In the genomic region with DNA sequence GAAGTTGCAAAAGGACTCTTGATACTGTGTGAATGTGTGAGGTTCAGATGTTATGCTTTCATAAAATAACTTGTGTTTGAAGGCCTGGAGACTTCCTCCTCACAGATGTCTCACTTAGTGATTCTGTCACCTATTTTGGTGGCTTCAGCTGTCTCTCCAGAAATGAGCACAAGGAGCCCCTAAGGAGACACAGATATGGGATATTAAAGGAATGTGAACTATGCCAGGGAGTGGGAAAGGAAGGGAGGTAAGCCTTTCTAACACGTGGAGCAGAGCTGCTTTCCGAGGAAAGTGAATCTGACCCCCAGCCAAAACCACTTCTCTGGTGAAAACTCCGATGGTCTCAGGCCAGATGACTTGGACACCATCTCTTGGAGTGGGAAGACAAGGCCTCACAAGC, we compare ENCODE assay signal across 1 cellular context.
TF ChIP-seq lines count a peak whose summit lies in the region.

No MANE protein-coding gene starts in this region.

TF ChIP-seq in IMR-90, 13 proteins besides CTCF, POLR2A, EP300 and RAD21 (continued from another document):
- TF ChIP-seq, protein P1, sequence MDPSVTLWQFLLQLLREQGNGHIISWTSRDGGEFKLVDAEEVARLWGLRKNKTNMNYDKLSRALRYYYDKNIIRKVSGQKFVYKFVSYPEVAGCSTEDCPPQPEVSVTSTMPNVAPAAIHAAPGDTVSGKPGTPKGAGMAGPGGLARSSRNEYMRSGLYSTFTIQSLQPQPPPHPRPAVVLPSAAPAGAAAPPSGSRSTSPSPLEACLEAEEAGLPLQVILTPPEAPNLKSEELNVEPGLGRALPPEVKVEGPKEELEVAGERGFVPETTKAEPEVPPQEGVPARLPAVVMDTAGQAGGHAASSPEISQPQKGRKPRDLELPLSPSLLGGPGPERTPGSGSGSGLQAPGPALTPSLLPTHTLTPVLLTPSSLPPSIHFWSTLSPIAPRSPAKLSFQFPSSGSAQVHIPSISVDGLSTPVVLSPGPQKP (IDR thresholded peaks at IDR 0.05; ENCODE audit: borderline replicate concordance, low read depth, low read length) = no peak
- TF ChIP-seq MAZ (IDR thresholded peaks at IDR 0.05; ENCODE audit: borderline replicate concordance, low read depth, low read length) (no peak), MAFK (IDR thresholded peaks at IDR 0.05; ENCODE audit: low read depth, low read length) (no peak), FOS (IDR thresholded peaks at IDR 0.05; ENCODE audit: low read depth, low read length) (no peak), SMC3 (IDR thresholded peaks at IDR 0.05; ENCODE audit: low read depth, low read length) (no peak), BHLHE40 (IDR thresholded peaks at IDR 0.05; ENCODE audit: low read depth, low read length) (no peak), RFX5 (IDR thresholded peaks at IDR 0.05; ENCODE audit: low read depth, low read length) (no peak), CHD1 (IDR thresholded peaks at IDR 0.05; ENCODE audit: low read depth, low read length) (no peak), CEBPB (IDR thresholded peaks at IDR 0.05; ENCODE audit: low read depth, low read length) (no peak), NFE2L2 (IDR thresholded peaks at IDR 0.05; ENCODE audit: low read depth, low read length) (no peak)
- TF ChIP-seq, protein P2, sequence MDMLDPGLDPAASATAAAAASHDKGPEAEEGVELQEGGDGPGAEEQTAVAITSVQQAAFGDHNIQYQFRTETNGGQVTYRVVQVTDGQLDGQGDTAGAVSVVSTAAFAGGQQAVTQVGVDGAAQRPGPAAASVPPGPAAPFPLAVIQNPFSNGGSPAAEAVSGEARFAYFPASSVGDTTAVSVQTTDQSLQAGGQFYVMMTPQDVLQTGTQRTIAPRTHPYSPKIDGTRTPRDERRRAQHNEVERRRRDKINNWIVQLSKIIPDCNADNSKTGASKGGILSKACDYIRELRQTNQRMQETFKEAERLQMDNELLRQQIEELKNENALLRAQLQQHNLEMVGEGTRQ (IDR thresholded peaks at IDR 0.05; ENCODE audit: low read depth, low read length) = no peak
